In the genomic region with DNA sequence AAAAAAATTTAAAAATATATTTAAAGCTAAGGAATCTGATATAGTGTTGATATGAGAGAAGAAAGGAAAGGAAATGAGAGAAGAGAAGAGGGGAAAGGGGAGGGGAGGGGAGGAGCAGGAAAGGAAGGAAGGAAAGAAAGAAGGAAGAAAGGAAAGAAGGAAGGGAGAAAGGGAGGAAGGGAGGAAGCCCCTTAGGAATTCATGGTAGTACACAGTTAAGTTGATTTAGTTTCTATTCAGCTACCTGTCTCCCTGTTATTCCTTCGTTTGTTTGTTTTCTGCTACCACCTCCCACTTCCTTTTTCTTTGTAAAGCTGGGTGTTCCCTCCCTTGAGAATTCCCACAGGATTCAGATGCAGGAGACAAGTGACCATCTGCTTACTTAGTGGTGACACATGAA, we compare ENCODE assay signal across 18 cellular contexts.
"Had no signal": no experiment of that assay in that cellular context is flagged by ENCODE, and none has a peak within 500 bp of the region (broad histone marks: within the 10 kb centered on the region; RNA-seq: fewer than 3 reads in every experiment).

No MANE protein-coding gene starts in this region.

- H3K4me1 ChIP-seq: left ventricle myocardium inferior, sigmoid colon, stomach, suprapubic skin, tibial nerve, uterus had no signal

- H3K9me3 ChIP-seq: left ventricle myocardium inferior, sigmoid colon, stomach, suprapubic skin, tibial nerve, uterus had no signal

- ATAC-seq: naive thymus-derived CD4-positive, alpha-beta T cell; stimulated activated memory B cell treated with anti-CD40 and anti-IgM and Interleukin-4, amounts not matched to agents 10 μg/mL and 1 μg/mL and 100 μg/mL, for 72 hours had no signal

- H3K27me3 ChIP-seq: sigmoid colon, stomach, suprapubic skin, tibial nerve, uterus had no signal

- DNase-seq: activated CD4-positive, alpha-beta T cell treated with anti-CD3 and anti-CD28 coated beads for 1 hour; activated CD4-positive, alpha-beta T cell treated with anti-CD3 and anti-CD28 coated beads, Interleukin-2, amount 50 U/mL, for 1 hour; activated gamma-delta T cell treated with Interleukin-2 at 50 U/mL for 16 hours; activated T-cell treated with anti-CD3 and anti-CD28 coated beads, Interleukin-2, amount 50 U/mL, for 1 hour; aorta; effector CD4-positive, alpha-beta T cell; kidney glomerular epithelial cell; left ventricle myocardium inferior; naive thymus-derived CD4-positive, alpha-beta T cell; sigmoid colon; stimulated activated CD4-positive, alpha-beta T cell treated with anti-CD3 and anti-CD28 coated beads, Interleukin-15, amount 100 ng/mL, for 24 hours; stomach; uterus; WERI-Rb-1 had no signal

- H3K4me2 ChIP-seq: smooth muscle cell had no signal

- H3K27ac ChIP-seq: left ventricle myocardium inferior, sigmoid colon, stomach, suprapubic skin, tibial nerve, uterus, WERI-Rb-1 had no signal

- H3K4me3 ChIP-seq: left ventricle myocardium inferior, sigmoid colon, smooth muscle cell, stomach, suprapubic skin, tibial nerve, uterus had no signal

- H3K36me3 ChIP-seq: left ventricle myocardium inferior, sigmoid colon, stomach, suprapubic skin, tibial nerve, uterus, WERI-Rb-1 had no signal
